ENCODE assay signal across 6 cellular contexts in the genomic region with DNA sequence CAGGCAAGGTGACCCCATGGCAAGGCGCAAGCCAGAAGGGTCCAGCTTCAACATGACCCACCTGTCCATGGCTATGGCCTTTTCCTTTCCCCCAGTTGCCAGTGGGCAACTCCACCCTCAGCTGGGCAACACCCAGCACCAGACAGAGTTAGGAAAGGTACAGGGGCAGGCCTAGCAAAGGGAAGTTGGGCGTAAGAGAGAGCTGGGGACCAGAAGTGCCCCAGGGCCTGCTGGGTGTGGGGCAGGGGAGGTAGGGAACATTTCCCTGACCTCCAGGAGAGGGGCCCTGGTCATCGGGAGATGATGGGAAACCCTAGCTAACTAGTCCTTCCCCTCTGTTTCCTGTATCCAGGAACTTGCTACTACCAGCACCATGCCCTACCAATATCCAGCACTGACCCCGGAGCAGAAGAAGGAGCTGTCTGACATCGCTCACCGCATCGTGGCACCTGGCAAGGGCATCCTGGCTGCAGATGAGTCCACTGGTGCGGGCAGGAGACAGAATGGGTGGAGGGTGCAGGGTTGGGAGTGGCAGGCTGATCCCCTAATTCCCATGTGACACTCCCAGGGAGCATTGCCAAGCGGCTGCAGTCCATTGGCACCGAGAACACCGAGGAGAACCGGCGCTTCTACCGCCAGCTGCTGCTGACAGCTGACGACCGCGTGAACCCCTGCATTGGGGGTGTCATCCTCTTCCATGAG. TPM values are rescaled to one million over a fixed set of nuclear protein-coding genes. Genes with fewer than 3 reads are reported as not detected.
DNase-seq lines count a peak whose midpoint lies in the region; ATAC-seq and TF ChIP-seq lines count a peak whose summit lies in the region.

No MANE protein-coding gene starts in this region.

- DNase-seq in WTC11 (ENCODE audit: low spot score) (no peak), right lobe of liver (peak; percentile 54 to 66 (median 60)), middle frontal gyrus (ENCODE audit: extremely low spot score, low spot score) (no peak), GDM1 (lab: John Stamatoyannopoulos, UW) (no peak)

- intact Hi-C loops in right lobe of liver (cut with DNase I): no loop called here

- POLR2A ChIA-PET in WTC11 (lab: Charles Lee): interaction anchor here (0.6 to 2.3 kb wide), 3 partner anchors 8 to 24 kb away, joined by 3 to 27 read pairs (median 6); a partner anchor contains a TSS

- peak overlapping the region; percentile 94 for H3K4me2 ChIP-seq in BLaER1

- H3K27ac Mint-ChIP-seq in WTC11: peak overlapping the region; percentile 95

- H3K27ac ChIP-seq in BLaER1: peak overlapping the region; percentile 97
- peak overlapping the region; percentile 93 to 100 (median 99) for H3K27ac ChIP-seq in right lobe of liver

- no peaks in the 10 kb centered on the region for H3K27me3 Mint-ChIP-seq in WTC11 (ENCODE audit: low read depth)

- H3K27me3 ChIP-seq in BLaER1 (no peaks in the 10 kb centered on the region), right lobe of liver (no peaks in the 10 kb centered on the region)

- no peak for TF ChIP-seq POLR2A in right lobe of liver (IDR thresholded peaks at IDR 0.05)

- CTCF ChIA-PET in WTC11 (lab: Charles Lee): interaction anchor here (2.6 to 5.1 kb wide), 3 partner anchors 9 to 25 kb away, joined by 10 to 89 read pairs (median 67); a partner anchor contains a TSS

- 33% methylated on average over 4 of the region's 17 CpGs for WGBS in right lobe of liver (ENCODE audit: insufficient coverage, low coverage, low lambda C conversion rate, missing lambda C conversion rate)

- H3K9me3 Mint-ChIP-seq in WTC11: no peaks in the 10 kb centered on the region

- peaks cover 60% of the 10 kb centered on the region for H3K4me1 ChIP-seq in BLaER1
- peaks cover 0 to 44% (median 7%) of the 10 kb centered on the region in 4 donors for H3K4me1 ChIP-seq in right lobe of liver

- H3K4me1 Mint-ChIP-seq in WTC11: peaks cover 27% of the 10 kb centered on the region

- H3K36me3 ChIP-seq in BLaER1 (peaks cover 62% of the 10 kb centered on the region), right lobe of liver (peaks cover 15 to 49% (median 29%) of the 10 kb centered on the region in 4 donors)

- ATAC-seq in WTC11 (no peak), right lobe of liver (no peak), GM19023 (IDR thresholded peaks at IDR 0.05; ENCODE audit: unreplicated experiment) (no peak)

- peak overlapping the region; percentile 95 for H3K9ac ChIP-seq in BLaER1

- H4K20me1 ChIP-seq in BLaER1: peaks cover 65% of the 10 kb centered on the region

- H3K4me3 ChIP-seq in BLaER1 (peak overlapping the region; percentile 97), right lobe of liver (peak overlapping the region; percentile 92 to 97 (median 94))

- H3K36me3 Mint-ChIP-seq in WTC11: peaks cover 54% of the 10 kb centered on the region

- no peaks in the 10 kb centered on the region for H3K9me3 ChIP-seq in BLaER1
- H3K9me3 ChIP-seq in right lobe of liver: no peaks in the 10 kb centered on the region

- TF ChIP-seq CTCF in WTC11 (IDR thresholded peaks at IDR 0.05): no peak
- TF ChIP-seq CTCF in right lobe of liver (IDR thresholded peaks at IDR 0.05): no peak

- peak overlapping the region; percentile 96 for H3K4me3 Mint-ChIP-seq in WTC11

TF ChIP-seq in WTC11, 78 proteins besides CTCF, POLR2A, EP300 and RAD21:
- TF ChIP-seq ZBTB21 (CRISPR knock-in tag; IDR thresholded peaks at IDR 0.05; ENCODE audit: borderline replicate concordance) (no peak), CREM (CRISPR knock-in tag; IDR thresholded peaks at IDR 0.05) (no peak), TEAD4 (CRISPR knock-in tag; IDR thresholded peaks at IDR 0.05) (no peak), JUN (CRISPR knock-in tag; IDR thresholded peaks at IDR 0.05) (no peak), NFYB (CRISPR knock-in tag; conservative IDR thresholded peaks at IDR 0.05; ENCODE audit: low read depth) (no peak), ZNF671 (CRISPR knock-in tag; IDR thresholded peaks at IDR 0.05) (no peak), ZNF232 (CRISPR knock-in tag; IDR thresholded peaks at IDR 0.05) (no peak)
- TF ChIP-seq, protein P1, sequence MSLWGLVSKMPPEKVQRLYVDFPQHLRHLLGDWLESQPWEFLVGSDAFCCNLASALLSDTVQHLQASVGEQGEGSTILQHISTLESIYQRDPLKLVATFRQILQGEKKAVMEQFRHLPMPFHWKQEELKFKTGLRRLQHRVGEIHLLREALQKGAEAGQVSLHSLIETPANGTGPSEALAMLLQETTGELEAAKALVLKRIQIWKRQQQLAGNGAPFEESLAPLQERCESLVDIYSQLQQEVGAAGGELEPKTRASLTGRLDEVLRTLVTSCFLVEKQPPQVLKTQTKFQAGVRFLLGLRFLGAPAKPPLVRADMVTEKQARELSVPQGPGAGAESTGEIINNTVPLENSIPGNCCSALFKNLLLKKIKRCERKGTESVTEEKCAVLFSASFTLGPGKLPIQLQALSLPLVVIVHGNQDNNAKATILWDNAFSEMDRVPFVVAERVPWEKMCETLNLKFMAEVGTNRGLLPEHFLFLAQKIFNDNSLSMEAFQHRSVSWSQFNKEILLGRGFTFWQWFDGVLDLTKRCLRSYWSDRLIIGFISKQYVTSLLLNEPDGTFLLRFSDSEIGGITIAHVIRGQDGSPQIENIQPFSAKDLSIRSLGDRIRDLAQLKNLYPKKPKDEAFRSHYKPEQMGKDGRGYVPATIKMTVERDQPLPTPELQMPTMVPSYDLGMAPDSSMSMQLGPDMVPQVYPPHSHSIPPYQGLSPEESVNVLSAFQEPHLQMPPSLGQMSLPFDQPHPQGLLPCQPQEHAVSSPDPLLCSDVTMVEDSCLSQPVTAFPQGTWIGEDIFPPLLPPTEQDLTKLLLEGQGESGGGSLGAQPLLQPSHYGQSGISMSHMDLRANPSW (CRISPR knock-in tag; conservative IDR thresholded peaks at IDR 0.05; ENCODE audit: low read depth): no peak
- TF ChIP-seq, protein P2, sequence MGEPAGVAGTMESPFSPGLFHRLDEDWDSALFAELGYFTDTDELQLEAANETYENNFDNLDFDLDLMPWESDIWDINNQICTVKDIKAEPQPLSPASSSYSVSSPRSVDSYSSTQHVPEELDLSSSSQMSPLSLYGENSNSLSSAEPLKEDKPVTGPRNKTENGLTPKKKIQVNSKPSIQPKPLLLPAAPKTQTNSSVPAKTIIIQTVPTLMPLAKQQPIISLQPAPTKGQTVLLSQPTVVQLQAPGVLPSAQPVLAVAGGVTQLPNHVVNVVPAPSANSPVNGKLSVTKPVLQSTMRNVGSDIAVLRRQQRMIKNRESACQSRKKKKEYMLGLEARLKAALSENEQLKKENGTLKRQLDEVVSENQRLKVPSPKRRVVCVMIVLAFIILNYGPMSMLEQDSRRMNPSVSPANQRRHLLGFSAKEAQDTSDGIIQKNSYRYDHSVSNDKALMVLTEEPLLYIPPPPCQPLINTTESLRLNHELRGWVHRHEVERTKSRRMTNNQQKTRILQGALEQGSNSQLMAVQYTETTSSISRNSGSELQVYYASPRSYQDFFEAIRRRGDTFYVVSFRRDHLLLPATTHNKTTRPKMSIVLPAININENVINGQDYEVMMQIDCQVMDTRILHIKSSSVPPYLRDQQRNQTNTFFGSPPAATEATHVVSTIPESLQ (CRISPR knock-in tag; IDR thresholded peaks at IDR 0.05): no peak

RNA-seq across cellular contexts. Expression of a gene that starts 1.5 kb away (rescaled TPM):
- total RNA-seq in WTC11 (2021) (1,537 to 1,958 TPM (median 1,913 TPM) in 3 replicates), right lobe of liver (100 to 1,000 TPM; 113 to 580 (median 345) TPM)

RNA-seq across cellular contexts. Expression of a gene that starts 8.8 kb away (rescaled TPM):
- total RNA-seq in WTC11 (2021) (159 to 164 TPM (median 161 TPM) in 3 replicates), right lobe of liver (10 to 100 TPM; 43.1 to 59.7 (median 47.0) TPM)

RNA-seq across cellular contexts. Expression of a gene that starts 24.7 kb away (rescaled TPM):
- total RNA-seq in WTC11 (2021) (5.1 to 7.6 TPM (median 6.6 TPM) in 3 replicates), right lobe of liver (under 1 TPM; 0.37 to 0.68 (median 0.42) TPM)

RNA-seq across cellular contexts. Expression of a gene that starts 29.0 kb away (rescaled TPM):
- total RNA-seq in WTC11 (2021) (43.7 to 52.7 TPM (median 51.7 TPM) in 3 replicates), right lobe of liver (10 to 100 TPM; 13.5 to 46.5 (median 21.9) TPM)

RNA-seq across cellular contexts. Expression of a gene that starts 36.0 kb away (rescaled TPM):
- total RNA-seq in WTC11 (2021) (28.1 to 30.3 TPM (median 30.2 TPM) in 3 replicates), right lobe of liver (not detected)

Comparison
In these comparisons a context has a peak if more than half of its experiments do, and no peak if none do; other contexts are left out.
1. DNase-seq: peak in right lobe of liver (3 of 3); none in WTC11 (single experiment), middle frontal gyrus (single experiment) and GDM1 (single experiment).